12 cellular contexts compared by ENCODE assay signal in genomic region chrX:13432776-13433605, GRCh38.
DNase-seq lines count a peak whose midpoint lies in the region; ATAC-seq and TF ChIP-seq lines count a peak whose summit lies in the region.
"Had no signal": no experiment of that assay in that cellular context is flagged by ENCODE, and none has a peak within 500 bp of the region (broad histone marks: within the 10 kb centered on the region; RNA-seq: fewer than 3 reads in every experiment).

No MANE protein-coding gene starts in this region.

- ATAC-seq in heart right ventricle (peak in 7 of 8 donors; percentile 35 to 81 (median 75)), HG03457 (IDR thresholded peaks at IDR 0.05; ENCODE audit: unreplicated experiment) (no peak)
- ATAC-seq: stimulated activated effector memory CD8-positive, alpha-beta T cell treated with anti-CD3 and anti-CD28 coated beads, Interleukin-12 subunit alpha, Interleukin-12 subunit beta, amount 100 ng/mL, for 72 hours had no signal

- peaks cover 0 to 32% (median 0%) of the 10 kb centered on the region in 7 donors for H3K27me3 ChIP-seq in heart right ventricle
- H3K27me3 ChIP-seq in skeletal muscle satellite cell (ENCODE audit: control insufficient read depth, insufficient read depth, low read length), result no peaks in the 10 kb centered on the region
- H3K27me3 ChIP-seq in CD8-positive, alpha-beta memory T cell (ENCODE audit: insufficient read depth, low read length, poor library complexity, severe bottlenecking), result no peaks in the 10 kb centered on the region

- TF ChIP-seq CTCF in heart right ventricle (IDR thresholded peaks at IDR 0.05), result no peak

- H3K4me1 Mint-ChIP-seq in CD8-positive, alpha-beta memory T cell, result peaks cover 8 to 11% (median 10%) of the 10 kb centered on the region in 3 donors

- H3K9me3 ChIP-seq in heart right ventricle (no peaks in the 10 kb centered on the region), skeletal muscle satellite cell (replicated peaks; ENCODE audit: low read length) (no peaks in the 10 kb centered on the region)
- H3K9me3 ChIP-seq in CD8-positive, alpha-beta memory T cell (ENCODE audit: low read length), result no peaks in the 10 kb centered on the region

- H3K27ac ChIP-seq in heart right ventricle, result peak overlapping the region in 9 of 10 donors; percentile 0 to 78 (median 71)
- no peak overlapping the region for H3K27ac ChIP-seq in CD8-positive, alpha-beta memory T cell (ENCODE audit: low read depth, low read length)

- H3K36me3 ChIP-seq in heart right ventricle, result no peaks in the 10 kb centered on the region
- no peaks in the 10 kb centered on the region for H3K36me3 ChIP-seq in skeletal muscle satellite cell (ENCODE audit: insufficient read depth, low read length)
- no peaks in the 10 kb centered on the region for H3K36me3 ChIP-seq in CD8-positive, alpha-beta memory T cell (ENCODE audit: insufficient read depth, low read length)

- no peaks in the 10 kb centered on the region for H3K36me3 Mint-ChIP-seq in CD8-positive, alpha-beta memory T cell

- H3K9ac ChIP-seq in skeletal muscle satellite cell (ENCODE audit: low read depth, low read length), result peak overlapping the region; percentile 66

- POLR2A ChIA-PET in CD8-positive, alpha-beta memory T cell (lab: Charles Lee), result no interaction called here

- WGBS in heart right ventricle, 2 donors, result 44 to 51% methylated on average over 5 of the region's 5 CpGs

- DNase-seq in GM04504 (ENCODE audit: low read depth) (peak; percentile 75), astrocyte of the hippocampus (ENCODE audit: low read depth, low spot score) (peak; percentile 61), heart right ventricle (no peak), amniotic stem cell (lab: John Stamatoyannopoulos, UW) (no peak), SIG-M5 treated with dmso at 0.1 percent for 504 hours (lab: John Stamatoyannopoulos, UW; ENCODE audit: unreplicated experiment) (no peak)
- DNase-seq in CD8-positive, alpha-beta memory T cell, result no peak
- DNase-seq: glutamatergic neuron; NCI-H1436 treated with DMSO at 0.1 percent for 48 hours; stimulated activated CD4-positive, alpha-beta T cell treated with anti-CD3 and anti-CD28 coated beads, Interleukin-15, amount 100 ng/mL, for 24 hours had no signal

- H3K4me1 ChIP-seq in heart right ventricle (peaks cover 4 to 21% (median 13%) of the 10 kb centered on the region in 9 donors), skeletal muscle satellite cell (ENCODE audit: control insufficient read depth, insufficient read depth, low read length) (peaks cover 43% of the 10 kb centered on the region)
- H3K4me1 ChIP-seq in CD8-positive, alpha-beta memory T cell (ENCODE audit: insufficient read depth, low read length), result no peaks in the 10 kb centered on the region

- peaks cover 0 to 9% of the 10 kb centered on the region in 2 donors for H3K27me3 Mint-ChIP-seq in CD8-positive, alpha-beta memory T cell

- peak overlapping the region; percentile 26 for H3K4me2 ChIP-seq in skeletal muscle satellite cell (ENCODE audit: low read length)

- H3K4me3 ChIP-seq in heart right ventricle (no peak overlapping the region), skeletal muscle satellite cell (ENCODE audit: low read length) (no peak overlapping the region)
- no peak overlapping the region for H3K4me3 ChIP-seq in CD8-positive, alpha-beta memory T cell (ENCODE audit: low read length)

- CTCF ChIA-PET in CD8-positive, alpha-beta memory T cell (lab: Charles Lee), result no interaction called here

- intact Hi-C loops in heart right ventricle (cut with DNase I), result loop anchor here in 1 of 10 donors (5.0 kb wide), 1 partner anchor 49 kb away; no protein-coding TSS in a partner anchor

- H3K4me3 Mint-ChIP-seq in CD8-positive, alpha-beta memory T cell, result no peak overlapping the region
- H3K4me3 Mint-ChIP-seq: stimulated activated effector memory CD8-positive, alpha-beta T cell treated with anti-CD3 and anti-CD28 coated beads, Interleukin-12 subunit alpha, Interleukin-12 subunit beta, amount 100 ng/mL, for 72 hours had no signal

- H3K27ac Mint-ChIP-seq in CD8-positive, alpha-beta memory T cell, result no peak overlapping the region
- H3K27ac Mint-ChIP-seq: stimulated activated effector memory CD8-positive, alpha-beta T cell treated with anti-CD3 and anti-CD28 coated beads, Interleukin-12 subunit alpha, Interleukin-12 subunit beta, amount 100 ng/mL, for 72 hours had no signal

- H3K9me3 Mint-ChIP-seq in CD8-positive, alpha-beta memory T cell, result peaks cover 0 to 2% (median 0%) of the 10 kb centered on the region in 5 donors
- H3K9me3 Mint-ChIP-seq: stimulated activated effector memory CD8-positive, alpha-beta T cell treated with anti-CD3 and anti-CD28 coated beads, Interleukin-12 subunit alpha, Interleukin-12 subunit beta, amount 100 ng/mL, for 72 hours had no signal

Comparison
In these comparisons a context has a peak if more than half of its experiments do, and no peak if none do; other contexts are left out.
1. DNase-seq: peak in GM04504 (single experiment) and astrocyte of the hippocampus (single experiment); none in heart right ventricle (0 of 2), amniotic stem cell (single experiment), CD8-positive, alpha-beta memory T cell (0 of 5) and SIG-M5 treated with dmso at 0.1 percent for 504 hours (single experiment).